ENCODE assay signal across 8 cellular contexts in the genomic region with DNA sequence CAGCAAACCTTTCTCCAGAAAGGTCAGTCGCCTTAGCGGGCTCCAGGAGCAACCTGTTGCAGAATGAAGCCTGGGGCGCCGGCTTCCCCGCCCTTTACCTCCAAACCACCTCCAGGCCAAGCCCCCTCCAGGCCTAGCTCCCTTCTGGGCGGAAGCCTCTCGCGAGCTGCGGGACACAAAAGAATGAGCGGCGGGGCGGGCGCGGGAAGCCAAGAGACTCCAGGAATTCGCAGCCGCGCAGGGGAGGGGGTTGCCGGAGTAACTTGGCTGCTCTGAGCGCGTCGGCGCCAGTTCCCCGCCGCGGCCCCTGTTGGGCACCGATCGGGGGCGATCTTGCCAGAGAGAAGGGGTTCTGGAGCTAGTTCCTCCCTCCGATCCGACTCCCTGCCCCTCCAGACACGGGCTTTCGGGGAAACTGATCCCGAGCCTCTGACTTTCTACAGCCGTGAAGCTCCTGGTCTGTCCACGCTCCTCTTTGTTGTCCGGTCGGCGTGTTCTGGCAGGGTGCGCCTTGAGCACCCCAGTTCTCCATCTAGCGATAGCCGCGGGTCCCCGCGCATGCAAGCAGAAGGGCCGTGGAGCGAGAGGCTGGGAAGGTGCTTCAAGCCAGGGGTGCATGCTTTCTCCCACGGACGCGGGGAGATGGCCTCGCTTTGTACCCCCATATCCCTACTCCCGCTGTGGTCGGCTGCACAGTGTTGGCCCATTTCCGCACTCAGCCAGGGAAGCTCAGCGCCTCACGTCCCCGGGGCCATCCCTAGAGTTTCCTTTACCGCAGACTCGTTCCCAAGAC. TPM values are rescaled to one million over a fixed set of nuclear protein-coding genes. Genes with fewer than 3 reads are reported as not detected.
DNase-seq lines count a peak whose midpoint lies in the region; ATAC-seq lines count a peak whose summit lies in the region.

No MANE protein-coding gene starts in this region.

- DNase-seq in NCI-H748 (lab: John Stamatoyannopoulos, UW; ENCODE audit: unreplicated experiment), result peak; percentile 60
- DNase-seq in NCI-H748 treated with DMSO at 0.1 percent for 48 hours (lab: John Stamatoyannopoulos, UW), result no peak
- peak; percentile 2 for DNase-seq in activated naive CD4-positive, alpha-beta T cell treated with Interleukin-2 at 50 U/mL for 16 hours
- DNase-seq in left ventricle myocardium superior, result peak; percentile 49
- DNase-seq in posterior vena cava (ENCODE audit: low spot score), result peak; percentile 84
- no peak for DNase-seq in mucosa of gallbladder (ENCODE audit: low spot score)
- no peak for DNase-seq in SIG-M5 treated with dmso at 0.1 percent for 504 hours (lab: John Stamatoyannopoulos, UW; ENCODE audit: unreplicated experiment)
- no peak for DNase-seq in activated effector memory CD4-positive, alpha-beta T cell treated with Interleukin-2 at 50 U/mL for 16 hours

- intact Hi-C loops in left ventricle myocardium superior (cut with micrococcal nuclease) (no loop called here), posterior vena cava (cut with DNase I) (no loop called here)

- ATAC-seq in left ventricle myocardium superior, result peak; percentile 54

RNA-seq across cellular contexts. Expression of a gene that starts 1.2 kb away (rescaled TPM):
- total RNA-seq in left ventricle myocardium superior (3.2 TPM), posterior vena cava (under 1 TPM in 1 of 2 donors, not detected in 1; 0.43 TPM), mucosa of gallbladder (40.8 TPM)

Comparison
In these comparisons a context has a peak if more than half of its experiments do, and no peak if none do; other contexts are left out.
1. DNase-seq: peak in NCI-H748 (single experiment), activated naive CD4-positive, alpha-beta T cell treated with Interleukin-2 at 50 U/mL for 16 hours (single experiment), left ventricle myocardium superior (single experiment) and posterior vena cava (single experiment); none in NCI-H748 treated with DMSO at 0.1 percent for 48 hours (single experiment), mucosa of gallbladder (single experiment), SIG-M5 treated with dmso at 0.1 percent for 504 hours (single experiment) and activated effector memory CD4-positive, alpha-beta T cell treated with Interleukin-2 at 50 U/mL for 16 hours (single experiment).